34 cellular contexts compared by ENCODE assay signal in genomic region chr3:121839962-121840361, GRCh38.
"Had no signal": no experiment of that assay in that cellular context is flagged by ENCODE, and none has a peak within 500 bp of the region (broad histone marks: within the 10 kb centered on the region; RNA-seq: fewer than 3 reads in every experiment).

No MANE protein-coding gene starts in this region.

- DNase-seq: Karpas-422, Kasumi-1, MG63, MM.1S, MV-4-11, NCI-H1048, NCI-H1092, NCI-H1092 treated with DMSO at 0.1 percent for 48 hours, NCI-H1105, NCI-H1105 treated with DMSO at 0.1 percent for 48 hours, NCI-H1417, NCI-H1417 treated with DMSO at 0.1 percent for 48 hours, NCI-H1436, NCI-H1436 treated with DMSO at 0.1 percent for 48 hours, NCI-H146, NCI-H1694, NCI-H1694 treated with DMSO at 0.1 percent for 48 hours, NCI-H187, NCI-H187 treated with DMSO at 0.1 percent for 48 hours, NCI-H1930, NCI-H2029, NCI-H2029 treated with DMSO at 0.1 percent for 48 hours, NCI-H2081, NCI-H2081 treated with DMSO at 0.1 percent for 48 hours, NCI-H2107, NCI-H2171, NCI-H2171 treated with DMSO at 0.1 percent for 48 hours, NCI-H2227 treated with DMSO at 0.1 percent for 48 hours, NCI-H226, NCI-H345, NCI-H446, NCI-H446 treated with DMSO at 0.1 percent for 48 hours, NCI-H510A, NCI-H510A treated with DMSO at 0.1 percent for 48 hours had no signal

- H3K36me3 ChIP-seq: MG63 had no signal

- H3K4me3 ChIP-seq: MG63 had no signal

- H3K9me3 ChIP-seq: MG63 had no signal
